In genomic region chr17:21613071-21613429, GRCh38 we compare ENCODE assay signal across 34 cellular contexts.
"Had no signal": no experiment of that assay in that cellular context is flagged by ENCODE, and none has a peak within 500 bp of the region (broad histone marks: within the 10 kb centered on the region; RNA-seq: fewer than 3 reads in every experiment).

No MANE protein-coding gene starts in this region.

- H3K27me3 ChIP-seq: adrenal gland, body of pancreas, brain microvascular endothelial cell, breast epithelium had no signal

- H3K36me3 ChIP-seq: adrenal gland, brain microvascular endothelial cell, breast epithelium had no signal

- H3K4me3 ChIP-seq: adrenal gland, body of pancreas, breast epithelium had no signal

- H3K4me1 ChIP-seq: adrenal gland, body of pancreas, breast epithelium had no signal

- FAIRE-seq: astrocyte, TTC549 had no signal

- ATAC-seq: activated CD8-positive, alpha-beta T cell treated with anti-CD3 and anti-CD28 coated beads for 36 hours; activated naive CD4-positive, alpha-beta T cell treated with anti-CD3 and anti-CD28 coated beads, Interleukin-2, amount 50 U/mL, for 72 hours; activated T-cell treated with anti-CD3 and anti-CD28 coated beads, Interleukin-2, amount 50 U/mL, for 4 hours; activated T-cell treated with anti-CD3 and anti-CD28 coated beads, Interleukin-2, amount 50 U/mL, for 72 hours; activated T-helper 17 cell treated with anti-CD3 and anti-CD28 coated beads, Interleukin-2, amount 50 U/mL, for 72 hours; body of pancreas; T-cell; T-helper 17 cell had no signal

- H3K27ac ChIP-seq: adrenal gland, body of pancreas, brain microvascular endothelial cell, breast epithelium, VCaP had no signal

- H3K9me3 ChIP-seq: adrenal gland, body of pancreas, breast epithelium had no signal

- DNase-seq: activated B cell treated with CpG ODN at 0.5 μM for 24 hours; activated CD4-positive, alpha-beta memory T cell treated with anti-CD3 and anti-CD28 coated beads for 36 hours; activated CD4-positive, alpha-beta T cell treated with anti-CD3 and anti-CD28 coated beads for 4 hours; activated CD4-positive, alpha-beta T cell treated with anti-CD3 and anti-CD28 coated beads, Interleukin-2, amount 10 ng/mL, durations not matched to agents 24 days and 14 days; activated CD4-positive, alpha-beta T cell treated with anti-CD3 and anti-CD28 coated beads, Interleukin-2, amount 50 U/mL, for 1 hour; activated CD4-positive, alpha-beta T cell treated with anti-CD3 and anti-CD28 coated beads, Interleukin-2, amount 50 U/mL, for 4 hours; activated CD4-positive, CD25-positive, alpha-beta regulatory T cell treated with anti-CD3 and anti-CD28 coated beads, Interleukin-2, amount 50 U/mL, for 72 hours; activated CD8-positive, alpha-beta memory T cell treated with anti-CD3 and anti-CD28 coated beads, Interleukin-2, amount 50 U/mL, for 4 hours; activated CD8-positive, alpha-beta T cell treated with anti-CD3 and anti-CD28 coated beads for 36 hours; activated effector memory CD4-positive, alpha-beta T cell treated with anti-CD3 and anti-CD28 coated beads, Interleukin-2, amount 50 U/mL, for 16 hours; activated gamma-delta T cell treated with Interleukin-2 at 50 U/mL for 16 hours; activated naive CD4-positive, alpha-beta T cell; activated naive CD4-positive, alpha-beta T cell treated with anti-CD3 and anti-CD28 coated beads for 36 hours; activated naive CD4-positive, alpha-beta T cell treated with anti-CD3 and anti-CD28 coated beads, Interleukin-2, amount 50 U/mL, for 16 hours; activated naive CD8-positive, alpha-beta T cell treated with anti-CD3 and anti-CD28 coated beads for 36 hours; activated T-cell treated with anti-CD3 and anti-CD28 coated beads for 4 hours; activated T-cell treated with anti-CD3 and anti-CD28 coated beads, Interleukin-2, amount 50 U/mL, for 1 hour; activated T-cell treated with anti-CD3 and anti-CD28 coated beads, Interleukin-2, amount 50 U/mL, for 4 hours; activated T-cell treated with anti-CD3 and anti-CD28 coated beads, Interleukin-2, amount 50 U/mL, for 72 hours; adrenal gland; amniotic stem cell; aorta; body of pancreas; brain microvascular endothelial cell; cerebellar nuclear complex; T-cell; T-helper 17 cell; T-helper 9 cell had no signal
